9 cellular contexts compared by ENCODE assay signal in genomic region chr19:2057484-2058469, GRCh38. TPM values are rescaled to one million over a fixed set of nuclear protein-coding genes. Genes with fewer than 3 reads are reported as not detected.
A peak's percentile ranks its signal among the peaks of the same experiment; 100 is the strongest.
DNase-seq lines count a peak whose midpoint lies in the region; ATAC-seq and TF ChIP-seq lines count a peak whose summit lies in the region.
"Had no signal": no experiment of that assay in that cellular context is flagged by ENCODE, and none has a peak within 500 bp of the region (broad histone marks: within the 10 kb centered on the region; RNA-seq: fewer than 3 reads in every experiment).

No MANE protein-coding gene starts in this region.

- intact Hi-C loops in psoas muscle (cut with DNase I): no loop called here

- no peaks in the 10 kb centered on the region for H3K27me3 Mint-ChIP-seq in CD8-positive, alpha-beta memory T cell

- H3K4me3 ChIP-seq in CD8-positive, alpha-beta memory T cell (ENCODE audit: low read length): no peak overlapping the region
- H3K4me3 ChIP-seq in SK-N-MC (no peak overlapping the region), psoas muscle (no peak overlapping the region)

- ATAC-seq in psoas muscle: no peak
- no peak for ATAC-seq in HG03159 (IDR thresholded peaks at IDR 0.05; ENCODE audit: unreplicated experiment)
- ATAC-seq in HG03432 (IDR thresholded peaks at IDR 0.05; ENCODE audit: unreplicated experiment): no peak

- TF ChIP-seq CTCF in psoas muscle (IDR thresholded peaks at IDR 0.05): no peak

- H3K4me3 Mint-ChIP-seq in CD8-positive, alpha-beta memory T cell: peak overlapping the region in 5 of 7 donors; percentile 23 to 53 (median 40)

- H3K9ac ChIP-seq in SK-N-MC (ENCODE audit: insufficient read length): no peak overlapping the region

- no peaks in the 10 kb centered on the region for H3K27me3 ChIP-seq in CD8-positive, alpha-beta memory T cell (ENCODE audit: insufficient read depth, low read length, poor library complexity, severe bottlenecking)
- no peaks in the 10 kb centered on the region for H3K27me3 ChIP-seq in psoas muscle (ENCODE audit: insufficient read depth in 3 of 3, low read length in 2 of 3)

- peak overlapping the region; percentile 61 to 84 (median 81) for H3K27ac Mint-ChIP-seq in CD8-positive, alpha-beta memory T cell

- no peaks in the 10 kb centered on the region for H3K36me3 ChIP-seq in CD8-positive, alpha-beta memory T cell (ENCODE audit: insufficient read depth, low read length)
- H3K36me3 ChIP-seq in SK-N-MC (ENCODE audit: insufficient read depth, low read length) (no peaks in the 10 kb centered on the region), psoas muscle (ENCODE audit: insufficient read depth in 1 of 2, low read depth in 1 of 2) (no peaks in the 10 kb centered on the region)

- DNase-seq in CD8-positive, alpha-beta memory T cell: no peak
- DNase-seq in SK-N-MC (ENCODE audit: low read depth, low spot score) (no peak), epithelial cell of prostate (ENCODE audit: low read depth, low spot score) (no peak), psoas muscle (peak in 1 of 2 donors; percentile 62), NCI-H510A (lab: John Stamatoyannopoulos, UW) (no peak), RKO (ENCODE audit: low spot score) (no peak)
- DNase-seq: NCI-H524 treated with DMSO at 0.1 percent for 48 hours had no signal

- H3K4me1 ChIP-seq in CD8-positive, alpha-beta memory T cell (ENCODE audit: insufficient read depth, low read length): peaks cover 73% of the 10 kb centered on the region
- H3K4me1 ChIP-seq in psoas muscle: peaks cover 49% of the 10 kb centered on the region

- H3K9me3 ChIP-seq in CD8-positive, alpha-beta memory T cell (ENCODE audit: low read length): no peaks in the 10 kb centered on the region
- H3K9me3 ChIP-seq in SK-N-MC (ENCODE audit: low read depth, low read length): no peaks in the 10 kb centered on the region
- no peaks in the 10 kb centered on the region for H3K9me3 ChIP-seq in psoas muscle

- peak overlapping the region; percentile 97 for H3K27ac ChIP-seq in CD8-positive, alpha-beta memory T cell (ENCODE audit: low read depth, low read length)
- H3K27ac ChIP-seq in SK-N-MC (peak overlapping the region; percentile 88), epithelial cell of prostate (peak overlapping the region; percentile 98), psoas muscle (peak overlapping the region; percentile 97)

- H3K36me3 Mint-ChIP-seq in CD8-positive, alpha-beta memory T cell: peaks cover 0 to 7% (median 0%) of the 10 kb centered on the region in 3 donors

- POLR2A ChIA-PET in CD8-positive, alpha-beta memory T cell (lab: Charles Lee): interaction anchor here (0.5 kb wide), 1 partner anchor 52 kb away, joined by 4 read pairs; no protein-coding TSS in a partner anchor

- WGBS in psoas muscle, 3 donors: 83 to 86% (median 85%) methylated on average over 22 to 23 of the region's 23 CpGs

- peaks cover 36 to 68% (median 45%) of the 10 kb centered on the region in 3 donors for H3K4me1 Mint-ChIP-seq in CD8-positive, alpha-beta memory T cell

- CTCF ChIA-PET in CD8-positive, alpha-beta memory T cell (lab: Charles Lee): interaction anchor here (0.9 kb wide), 1 partner anchor 11 kb away, joined by 3 read pairs; no protein-coding TSS in a partner anchor

- H3K9me3 Mint-ChIP-seq in CD8-positive, alpha-beta memory T cell: no peaks in the 10 kb centered on the region

RNA-seq across cellular contexts. Expression of gene MKNK2, which starts 6.7 kb away (rescaled TPM):
- 100 to 1,000 TPM; 137 to 147 TPM for total RNA-seq in CD8-positive, alpha-beta memory T cell
- 50.8 TPM for polyA plus RNA-seq in CD8-positive, alpha-beta memory T cell
- total RNA-seq in psoas muscle: 1,000 to 10,000 TPM in 2 of 4 donors, 100 to 1,000 TPM in 2; 793 to 2,795 (median 946) TPM
- polyA plus RNA-seq in psoas muscle: 1,000 to 10,000 TPM in 2 of 3 donors, 100 to 1,000 TPM in 1; 888 to 1,268 (median 1,190) TPM

RNA-seq across cellular contexts. Expression of gene MOB3A, which starts 38.3 kb away (rescaled TPM):
- total RNA-seq in CD8-positive, alpha-beta memory T cell: 100 to 1,000 TPM; 171 to 188 TPM
- 106 TPM for polyA plus RNA-seq in CD8-positive, alpha-beta memory T cell
- total RNA-seq in psoas muscle: 10 to 100 TPM in 3 of 4 donors, 1 to 10 TPM in 1; 9.9 to 19.8 (median 17.2) TPM
- 10 to 100 TPM in 2 of 3 donors, 1 to 10 TPM in 1; 8.3 to 13.5 (median 11.3) TPM for polyA plus RNA-seq in psoas muscle

RNA-seq across cellular contexts. Expression of gene IZUMO4, which starts 38.9 kb away (rescaled TPM):
- 1 to 10 TPM; 8.9 to 9.7 TPM for total RNA-seq in CD8-positive, alpha-beta memory T cell
- 0.58 TPM for polyA plus RNA-seq in CD8-positive, alpha-beta memory T cell
- total RNA-seq in psoas muscle: 1 to 10 TPM in 3 of 4 donors, under 1 TPM in 1; 0.89 to 2.8 (median 1.4) TPM
- polyA plus RNA-seq in psoas muscle: 1 to 10 TPM in 2 of 3 donors, under 1 TPM in 1; 0.69 to 3.0 (median 2.0) TPM

RNA-seq across cellular contexts. Expression of gene BTBD2, which starts 42.3 kb away (rescaled TPM):
- 10 to 100 TPM; 18.6 to 22.5 TPM for total RNA-seq in CD8-positive, alpha-beta memory T cell
- 5.3 TPM for polyA plus RNA-seq in CD8-positive, alpha-beta memory T cell
- 10 to 100 TPM; 56.3 to 68.4 (median 61.9) TPM for total RNA-seq in psoas muscle
- 10 to 100 TPM; 30.1 to 49.0 (median 36.6) TPM for polyA plus RNA-seq in psoas muscle

Comparison
In these comparisons a context has a peak if more than half of its experiments do, and no peak if none do; other contexts are left out.
1. RNA of gene MKNK2, which starts 6.7 kb away (total RNA-seq): 793 to 2,795 TPM in psoas muscle; 137 to 147 TPM in CD8-positive, alpha-beta memory T cell; every median in the first group is over 4 times any median in the second.
2. RNA of gene MOB3A, which starts 38.3 kb away (total RNA-seq): 171 to 188 TPM in CD8-positive, alpha-beta memory T cell; 9.9 to 19.8 TPM in psoas muscle; every median in the first group is over 4 times any median in the second.
3. Peak in every context shown above with its lines, with median percentiles within 50 percentile points of each other: H3K27ac ChIP-seq.